8 cellular contexts compared by ENCODE assay signal in genomic region chr12:53213348-53213747, GRCh38. TPM values are rescaled to one million over a fixed set of nuclear protein-coding genes. Genes with fewer than 3 reads are reported as not detected.
DNase-seq lines count a peak whose midpoint lies in the region; ATAC-seq and TF ChIP-seq lines count a peak whose summit lies in the region.

No MANE protein-coding gene starts in this region.

- no peak overlapping the region for H3K4me3 Mint-ChIP-seq in endodermal cell

- H3K4me3 ChIP-seq in HL-60 (replicated peaks; ENCODE audit: insufficient read depth, low read length): no peak overlapping the region
- H3K4me3 ChIP-seq in endodermal cell (ENCODE audit: low read length): no peak overlapping the region

- no peaks in the 10 kb centered on the region for H3K36me3 ChIP-seq in endodermal cell (ENCODE audit: control insufficient read depth, insufficient read depth, low read length)

- H3K27me3 Mint-ChIP-seq in endodermal cell (ENCODE audit: insufficient read depth): peaks cover 9% of the 10 kb centered on the region

- no peak overlapping the region for H3K9ac ChIP-seq in endodermal cell (ENCODE audit: extremely low read depth, low read length, poor library complexity, severe bottlenecking)

- H3K4me1 ChIP-seq in endodermal cell (ENCODE audit: control insufficient read depth, insufficient read depth, low read length): peaks cover 6% of the 10 kb centered on the region

- H3K27ac ChIP-seq in HL-60 (replicated peaks) (no peak overlapping the region), endodermal cell (ENCODE audit: low read depth, low read length) (no peak overlapping the region)

- H3K27me3 ChIP-seq in HL-60 (ENCODE audit: insufficient read depth, poor library complexity, severe bottlenecking) (no peaks in the 10 kb centered on the region), endodermal cell (ENCODE audit: control insufficient read depth, insufficient read depth, low read length, poor library complexity, severe bottlenecking) (peaks cover 6% of the 10 kb centered on the region)

- H3K36me3 Mint-ChIP-seq in endodermal cell (ENCODE audit: low read depth): peaks cover 24% of the 10 kb centered on the region

- no peaks in the 10 kb centered on the region for H3K9me3 Mint-ChIP-seq in endodermal cell

- H3K9me3 ChIP-seq in endodermal cell (ENCODE audit: control insufficient read depth, low read length): no peaks in the 10 kb centered on the region

- TF ChIP-seq CTCF in HL-60 (IDR thresholded peaks at IDR 0.05; ENCODE audit: insufficient read depth, low read length) (peak; percentile 91), endodermal cell (conservative IDR thresholded peaks at IDR 0.05) (peak; percentile 98)

- no peak for ATAC-seq in HG03565 (IDR thresholded peaks at IDR 0.05; ENCODE audit: unreplicated experiment)

- WGBS in endodermal cell (ENCODE audit: insufficient coverage in 1 of 2, insufficient read length in 1 of 2), 2 experiments: 10 to 18% methylated on average over 6 to 14 of the region's 14 CpGs

- DNase-seq in DMS153 (lab: John Stamatoyannopoulos, UW) (peak; percentile 36), HL-60 (ENCODE audit: low read depth in 1 of 2, low spot score in 1 of 2) (peak in 1 of 2 experiments; percentile 80), NOMO-1 treated with dmso at 0.1 percent for 144 hours (lab: John Stamatoyannopoulos, UW; ENCODE audit: unreplicated experiment) (peak; percentile 47), endodermal cell (peak; percentile 98), myocyte (ENCODE audit: low read depth) (peak; percentile 75)
- DNase-seq in activated CD8-positive, alpha-beta memory T cell treated with anti-CD3 and anti-CD28 coated beads for 4 hours (ENCODE audit: low read depth in 2 of 2): peak; percentile 62 to 66
- DNase-seq in stimulated activated CD8-positive, alpha-beta memory T cell treated with anti-CD3 and anti-CD28 coated beads, Interleukin-7, amount 100 ng/mL, for 1 hour (ENCODE audit: low read depth in 2 of 2): peak; percentile 58 to 81

- peaks cover 49% of the 10 kb centered on the region for H3K4me1 Mint-ChIP-seq in endodermal cell

- no peak overlapping the region for H3K27ac Mint-ChIP-seq in endodermal cell

RNA-seq across cellular contexts. Expression of gene ITGB7, which starts 6.3 kb away (rescaled TPM):
- total RNA-seq in endodermal cell: 1 to 10 TPM; 1.4 TPM
- 0.18 TPM for polyA plus RNA-seq in endodermal cell (2013, experiment 1 of 2)
- polyA plus RNA-seq in endodermal cell (2013, experiment 2 of 2): 0.46 TPM
- total RNA-seq in myocyte: 0.16 and 0.32 TPM in 2 replicates
- polyA plus RNA-seq in myocyte (2012): 0.10 TPM

RNA-seq across cellular contexts. Expression of gene RARG, which starts 18.7 kb away (rescaled TPM):
- 10 to 100 TPM; 19.5 to 26.8 TPM for total RNA-seq in endodermal cell
- polyA plus RNA-seq in endodermal cell (2013, experiment 1 of 2): 23.9 TPM
- 18.1 TPM for polyA plus RNA-seq in endodermal cell (2013, experiment 2 of 2)
- 15.4 and 22.7 TPM in 2 replicates for total RNA-seq in myocyte
- 21.9 TPM for polyA plus RNA-seq in myocyte (2012)

RNA-seq across cellular contexts. Expression of gene CSAD, which starts 32.6 kb away (rescaled TPM):
- total RNA-seq in endodermal cell (10 to 100 TPM; 24.9 to 38.2 TPM), myocyte (5.6 and 15.5 TPM in 2 replicates)
- 20.2 TPM for polyA plus RNA-seq in endodermal cell (2013, experiment 1 of 2)
- 23.9 TPM for polyA plus RNA-seq in endodermal cell (2013, experiment 2 of 2)
- polyA plus RNA-seq in myocyte (2012): 39.8 TPM

RNA-seq across cellular contexts. Expression of gene ZNF740, which starts 32.8 kb away (rescaled TPM):
- 10 to 100 TPM; 54.0 to 54.6 TPM for total RNA-seq in endodermal cell
- 31.5 TPM for polyA plus RNA-seq in endodermal cell (2013, experiment 1 of 2)
- polyA plus RNA-seq in endodermal cell (2013, experiment 2 of 2): 26.9 TPM
- total RNA-seq in myocyte: 7.4 and 9.2 TPM in 2 replicates
- polyA plus RNA-seq in myocyte (2012): 11.1 TPM

RNA-seq across cellular contexts. Expression of gene ESPL1, which starts 54.8 kb away (rescaled TPM):
- total RNA-seq in endodermal cell: 10 to 100 TPM; 33.3 to 50.7 TPM
- 33.8 TPM for polyA plus RNA-seq in endodermal cell (2013, experiment 1 of 2)
- 34.2 TPM for polyA plus RNA-seq in endodermal cell (2013, experiment 2 of 2)
- 0.36 and 0.53 TPM in 2 replicates for total RNA-seq in myocyte
- 0.42 TPM for polyA plus RNA-seq in myocyte (2012)
